ENCODE assay signal across 34 cellular contexts in genomic region chr1:231428392-231428791, GRCh38.
"Had no signal": no experiment of that assay in that cellular context is flagged by ENCODE, and none has a peak within 500 bp of the region (broad histone marks: within the 10 kb centered on the region; RNA-seq: fewer than 3 reads in every experiment).

No MANE protein-coding gene starts in this region.

- H3K4me1 ChIP-seq: breast epithelium had no signal

- H3K9me3 ChIP-seq: adrenal gland, body of pancreas, breast epithelium had no signal

- DNase-seq: activated B cell treated with CpG ODN at 0.5 μM for 24 hours; activated CD4-positive, alpha-beta memory T cell treated with anti-CD3 and anti-CD28 coated beads for 36 hours; activated CD4-positive, alpha-beta T cell treated with anti-CD3 and anti-CD28 coated beads for 4 hours; activated CD4-positive, alpha-beta T cell treated with anti-CD3 and anti-CD28 coated beads, Interleukin-2, amount 10 ng/mL, durations not matched to agents 24 days and 14 days; activated CD4-positive, alpha-beta T cell treated with anti-CD3 and anti-CD28 coated beads, Interleukin-2, amount 50 U/mL, for 1 hour; activated CD4-positive, alpha-beta T cell treated with anti-CD3 and anti-CD28 coated beads, Interleukin-2, amount 50 U/mL, for 4 hours; activated CD4-positive, CD25-positive, alpha-beta regulatory T cell treated with anti-CD3 and anti-CD28 coated beads, Interleukin-2, amount 50 U/mL, for 72 hours; activated CD8-positive, alpha-beta memory T cell treated with anti-CD3 and anti-CD28 coated beads, Interleukin-2, amount 50 U/mL, for 4 hours; activated CD8-positive, alpha-beta T cell treated with anti-CD3 and anti-CD28 coated beads for 36 hours; activated effector memory CD4-positive, alpha-beta T cell treated with anti-CD3 and anti-CD28 coated beads, Interleukin-2, amount 50 U/mL, for 16 hours; activated gamma-delta T cell treated with Interleukin-2 at 50 U/mL for 16 hours; activated naive CD4-positive, alpha-beta T cell; activated naive CD4-positive, alpha-beta T cell treated with anti-CD3 and anti-CD28 coated beads for 36 hours; activated naive CD4-positive, alpha-beta T cell treated with anti-CD3 and anti-CD28 coated beads, Interleukin-2, amount 50 U/mL, for 16 hours; activated naive CD8-positive, alpha-beta T cell treated with anti-CD3 and anti-CD28 coated beads for 36 hours; activated T-cell treated with anti-CD3 and anti-CD28 coated beads for 4 hours; activated T-cell treated with anti-CD3 and anti-CD28 coated beads, Interleukin-2, amount 50 U/mL, for 1 hour; activated T-cell treated with anti-CD3 and anti-CD28 coated beads, Interleukin-2, amount 50 U/mL, for 4 hours; activated T-cell treated with anti-CD3 and anti-CD28 coated beads, Interleukin-2, amount 50 U/mL, for 72 hours; adrenal gland; amniotic stem cell; aorta; body of pancreas; brain microvascular endothelial cell; central memory CD4-positive, alpha-beta T cell; T-helper 9 cell had no signal

- H3K36me3 ChIP-seq: adrenal gland, brain microvascular endothelial cell, breast epithelium had no signal

- FAIRE-seq: astrocyte, colon, TTC549 had no signal

- H3K4me3 ChIP-seq: adrenal gland, body of pancreas, breast epithelium, coronary artery had no signal

- ATAC-seq: activated CD8-positive, alpha-beta T cell treated with anti-CD3 and anti-CD28 coated beads for 36 hours; activated naive CD4-positive, alpha-beta T cell treated with anti-CD3 and anti-CD28 coated beads, Interleukin-2, amount 50 U/mL, for 72 hours; activated T-cell treated with anti-CD3 and anti-CD28 coated beads, Interleukin-2, amount 50 U/mL, for 4 hours; activated T-cell treated with anti-CD3 and anti-CD28 coated beads, Interleukin-2, amount 50 U/mL, for 72 hours; activated T-helper 17 cell treated with anti-CD3 and anti-CD28 coated beads, Interleukin-2, amount 50 U/mL, for 72 hours; body of pancreas had no signal

- H3K27ac ChIP-seq: adrenal gland, body of pancreas, brain microvascular endothelial cell, breast epithelium, coronary artery, VCaP had no signal

- H3K27me3 ChIP-seq: adrenal gland, body of pancreas, brain microvascular endothelial cell, breast epithelium had no signal
